In the genomic region with DNA sequence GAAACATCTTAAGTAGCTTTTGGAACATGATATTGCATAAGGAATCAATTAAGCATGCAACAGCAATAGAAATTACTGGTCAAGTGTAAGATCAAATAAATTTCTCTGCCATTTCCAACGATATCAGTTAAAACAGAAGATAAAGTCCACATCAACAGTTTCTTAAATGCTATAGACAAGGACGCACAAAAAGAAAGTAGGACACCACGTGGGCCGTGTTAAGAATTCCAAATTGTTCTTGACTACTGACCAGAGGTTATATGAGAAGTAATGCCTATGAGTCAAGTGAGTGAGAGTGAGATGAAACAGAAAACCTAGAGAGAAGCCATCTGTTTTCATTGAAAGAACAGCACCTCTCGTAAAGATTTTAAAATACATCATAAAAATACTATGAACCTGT, we compare ENCODE assay signal across 18 cellular contexts.
A peak's percentile ranks its signal among the peaks of the same experiment; 100 is the strongest.
DNase-seq lines count a peak whose midpoint lies in the region; ATAC-seq and TF ChIP-seq lines count a peak whose summit lies in the region.
"Had no signal": no experiment of that assay in that cellular context is flagged by ENCODE, and none has a peak within 500 bp of the region (broad histone marks: within the 10 kb centered on the region; RNA-seq: fewer than 3 reads in every experiment).

No MANE protein-coding gene starts in this region.

- CTCF ChIA-PET in PC-3 (lab: Charles Lee), result no interaction called here

- no peaks in the 10 kb centered on the region for H3K79me2 ChIP-seq in PC-3 (ENCODE audit: low read length)

- no peaks in the 10 kb centered on the region for H4K20me1 ChIP-seq in PC-3 (ENCODE audit: low read length)

- no peaks in the 10 kb centered on the region for H3F3A ChIP-seq in PC-3 (ENCODE audit: low read length, unreplicated experiment)

- BruUV-seq in PC-3 (replicated peaks; lab: Mats Ljungman, UMichigan), result no TSS peak

- H2AFZ ChIP-seq in PC-3 (ENCODE audit: low read length), result no peak overlapping the region

- H3K4me3 ChIP-seq in PC-3 (ENCODE audit: low read length) (no peak overlapping the region), mucosa of descending colon (no peak overlapping the region)

- H3K27me3 ChIP-seq in PC-3 (ENCODE audit: low read length), result no peaks in the 10 kb centered on the region

- DNase-seq in Right ventricle myocardium superior (no peak), cardiac septum (ENCODE audit: low spot score) (no peak), cerebellum (ENCODE audit: low spot score) (peak; percentile 14), inferior parietal cortex (ENCODE audit: extremely low spot score) (peak; percentile 20), stromal cell of bone marrow (ENCODE audit: low read depth) (peak; percentile 9), PC-3 (no peak), mucosa of descending colon (no peak)
- DNase-seq in stimulated activated CD4-positive, alpha-beta T cell treated with anti-CD3 and anti-CD28 coated beads, Interleukin-4, amount 100 ng/mL, for 1 hour, result no peak
- DNase-seq: activated B cell treated with CpG ODN at 0.5 μM for 24 hours; activated gamma-delta T cell treated with Interleukin-2 at 50 U/mL for 16 hours; CD8-positive, alpha-beta T cell; NCI-H1694 treated with DMSO at 0.1 percent for 48 hours; NCI-H526; occipital lobe; T-cell had no signal

- no peaks in the 10 kb centered on the region for H3K9me2 ChIP-seq in PC-3 (replicated peaks; ENCODE audit: low read length)

- H3K4me1 ChIP-seq in PC-3 (ENCODE audit: insufficient read depth, low read length), result no peaks in the 10 kb centered on the region
- H3K4me1 ChIP-seq in mucosa of descending colon (ENCODE audit: low read depth), result no peaks in the 10 kb centered on the region

- intact Hi-C loops in Right ventricle myocardium superior (cut with DNase I), result no loop called here
- intact Hi-C loops in cardiac septum (cut with DNase I), result no loop called here
- intact Hi-C loops in PC-3 (cut with micrococcal nuclease), result no loop called here
- intact Hi-C loops in mucosa of descending colon (cut with DNase I, micrococcal nuclease), result no loop called here

- peak; percentile 80 for ATAC-seq in Right ventricle myocardium superior (ENCODE audit: poor library complexity)
- no peak for ATAC-seq in PC-3
- ATAC-seq in mucosa of descending colon, result no peak
- ATAC-seq: CD8-positive, alpha-beta T cell; Panc1; T-cell had no signal

- no peak overlapping the region for H3K4me2 ChIP-seq in PC-3 (ENCODE audit: low read length)
- H3K4me2 ChIP-seq: KMS-11 had no signal

- H3K36me3 ChIP-seq in PC-3 (ENCODE audit: low read depth, low read length) (no peaks in the 10 kb centered on the region), mucosa of descending colon (ENCODE audit: low read depth) (no peaks in the 10 kb centered on the region)

- no peak for TF ChIP-seq CTCF in PC-3 (conservative IDR thresholded peaks at IDR 0.05; ENCODE audit: low read depth, low read length)
- TF ChIP-seq CTCF in mucosa of descending colon (IDR thresholded peaks at IDR 0.05), result no peak

- no peaks in the 10 kb centered on the region for H3K9me3 ChIP-seq in PC-3 (ENCODE audit: low read length)
- H3K9me3 ChIP-seq in mucosa of descending colon, result no peaks in the 10 kb centered on the region

- H3K27ac ChIP-seq in PC-3 (ENCODE audit: low read length), result no peak overlapping the region
- H3K27ac ChIP-seq: 22Rv1, KMS-11 had no signal

- H3K9ac ChIP-seq in PC-3 (ENCODE audit: low read length), result no peak overlapping the region
- H3K9ac ChIP-seq: KMS-11 had no signal

- POLR2A ChIA-PET in PC-3 (lab: Charles Lee; ENCODE audit: unreplicated experiment), result no interaction called here

Comparison
In these comparisons a context has a peak if more than half of its experiments do, and no peak if none do; other contexts are left out.
1. DNase-seq: peak in cerebellum (single experiment), inferior parietal cortex (single experiment) and stromal cell of bone marrow (single experiment); none in Right ventricle myocardium superior (single experiment), cardiac septum (single experiment), stimulated activated CD4-positive, alpha-beta T cell treated with anti-CD3 and anti-CD28 coated beads, Interleukin-4, amount 100 ng/mL, for 1 hour (single experiment), PC-3 (single experiment) and mucosa of descending colon (0 of 3).